ENCODE assay signal across 17 cellular contexts in genomic region chr4:150176559-150176958, GRCh38.
A peak's percentile ranks its signal among the peaks of the same experiment; 100 is the strongest.
DNase-seq lines count a peak whose midpoint lies in the region; ATAC-seq, FAIRE-seq and TF ChIP-seq lines count a peak whose summit lies in the region.
"Had no signal": no experiment of that assay in that cellular context is flagged by ENCODE, and none has a peak within 500 bp of the region (broad histone marks: within the 10 kb centered on the region; RNA-seq: fewer than 3 reads in every experiment).

No MANE protein-coding gene starts in this region.

- TF ChIP-seq CTCF in AG04450 (IDR thresholded peaks at IDR 0.05; ENCODE audit: low read depth, low read length) (no peak), IMR-90 (conservative IDR thresholded peaks at IDR 0.05; ENCODE audit: low read depth, low read length) (no peak), bronchial epithelial cell (IDR thresholded peaks at IDR 0.05; ENCODE audit: insufficient read depth, low read length, severe bottlenecking) (no peak), hepatocyte (IDR thresholded peaks at IDR 0.05; ENCODE audit: poor library complexity) (no peak), testis (IDR thresholded peaks at IDR 0.05) (no peak)

- H2BK20ac ChIP-seq in IMR-90 (ENCODE audit: low read depth, low read length), result no peak overlapping the region

- H2AK5ac ChIP-seq in IMR-90 (ENCODE audit: low read depth, low read length), result no peak overlapping the region

- H3K4me3 Mint-ChIP-seq in activated naive CD4-positive, alpha-beta T cell treated with anti-CD3 and anti-CD28 coated beads, Interleukin-2, amount 10 ng/mL, durations not matched to agents 7 days and 5 days, result no peak overlapping the region
- H3K4me3 Mint-ChIP-seq: activated T-cell treated with anti-CD3 and anti-CD28 coated beads, Interleukin-2, amount 50 U/mL, for 24 hours had no signal

- no peaks in the 10 kb centered on the region for H3K9me3 Mint-ChIP-seq in activated naive CD4-positive, alpha-beta T cell treated with anti-CD3 and anti-CD28 coated beads, Interleukin-2, amount 10 ng/mL, durations not matched to agents 7 days and 5 days
- H3K9me3 Mint-ChIP-seq: activated T-cell treated with anti-CD3 and anti-CD28 coated beads, Interleukin-2, amount 50 U/mL, for 24 hours had no signal

- no peak overlapping the region for H3K27ac Mint-ChIP-seq in activated naive CD4-positive, alpha-beta T cell treated with anti-CD3 and anti-CD28 coated beads, Interleukin-2, amount 10 ng/mL, durations not matched to agents 7 days and 5 days
- H3K27ac Mint-ChIP-seq: activated T-cell treated with anti-CD3 and anti-CD28 coated beads, Interleukin-2, amount 50 U/mL, for 24 hours had no signal

- H3K4me1 Mint-ChIP-seq in activated naive CD4-positive, alpha-beta T cell treated with anti-CD3 and anti-CD28 coated beads, Interleukin-2, amount 10 ng/mL, durations not matched to agents 7 days and 5 days, result no peaks in the 10 kb centered on the region

- H3K9ac ChIP-seq in IMR-90 (ENCODE audit: low read depth, low read length), result no peak overlapping the region
- H3K9ac ChIP-seq: parathyroid adenoma had no signal

- H3K4me2 ChIP-seq in IMR-90 (ENCODE audit: low read depth, low read length) (peak overlapping the region; percentile 20; the same call in 1 of the 2 replicates), hepatocyte (no peak overlapping the region)

- POLR2A ChIA-PET in AG04450 (lab: Yijun Ruan, JAX), result no interaction called here
- POLR2A ChIA-PET in IMR-90 (lab: Charles Lee; ENCODE audit: unreplicated experiment), result no interaction called here

- 0 out of 2 replicates have a peak overlapping the region, but pooled peaks have one; percentile 32 for H4K5ac ChIP-seq in IMR-90 (ENCODE audit: low read depth, low read length)

- H3K4me3 ChIP-seq in AG04450 (ENCODE audit: low read depth, low read length) (no peak overlapping the region), IMR-90 (ENCODE audit: insufficient read depth, low read depth, low read length) (no peak overlapping the region), bronchial epithelial cell (ENCODE audit: low read depth, low read length) (no peak overlapping the region), hepatocyte (no peak overlapping the region), testis (no peak overlapping the region)
- H3K4me3 ChIP-seq: gastrocnemius medialis, Peyer's patch, suprapubic skin had no signal

- H3K79me1 ChIP-seq in IMR-90 (ENCODE audit: low read depth in 1 of 2, low read length in 2 of 2), result peaks cover 37 to 44% of the 10 kb centered on the region in 2 experiments

- H3K4me1 ChIP-seq in IMR-90 (ENCODE audit: control insufficient read depth, insufficient read depth, low read length) (peaks cover 17% of the 10 kb centered on the region), hepatocyte (ENCODE audit: insufficient read depth) (peaks cover 8% of the 10 kb centered on the region), testis (no peaks in the 10 kb centered on the region)
- H3K4me1 ChIP-seq: parathyroid adenoma, Peyer's patch had no signal

- TF ChIP-seq RAD21 in IMR-90 (IDR thresholded peaks at IDR 0.05; ENCODE audit: low read length), result no peak

- no peaks in the 10 kb centered on the region for H3K9me2 ChIP-seq in hepatocyte (replicated peaks; ENCODE audit: insufficient read depth)

- ATAC-seq in IMR-90 (ENCODE audit: low read depth) (peak; percentile 73), GM18505 (IDR thresholded peaks at IDR 0.05; ENCODE audit: unreplicated experiment) (no peak)
- ATAC-seq: gastrocnemius medialis had no signal

- H4K8ac ChIP-seq in IMR-90 (ENCODE audit: low read depth in 2 of 2, low read length in 2 of 2), result no peak overlapping the region

- H2BK120ac ChIP-seq in IMR-90 (ENCODE audit: low read depth, low read length), result no peak overlapping the region

- no peak overlapping the region for H3K56ac ChIP-seq in IMR-90 (ENCODE audit: extremely low read depth, insufficient read depth, low read length)

- H3K36me3 ChIP-seq in IMR-90 (ENCODE audit: control insufficient read depth, insufficient read depth, low read length) (no peaks in the 10 kb centered on the region), bronchial epithelial cell (ENCODE audit: control insufficient read depth, insufficient read depth, low read length) (no peaks in the 10 kb centered on the region), hepatocyte (replicated peaks; ENCODE audit: insufficient read depth, low read depth) (no peaks in the 10 kb centered on the region), testis (ENCODE audit: low read depth, missing control alignments) (no peaks in the 10 kb centered on the region)
- H3K36me3 ChIP-seq: brain microvascular endothelial cell, gastrocnemius medialis, Peyer's patch, suprapubic skin, WERI-Rb-1 had no signal

- no peaks in the 10 kb centered on the region for H4K20me1 ChIP-seq in IMR-90 (ENCODE audit: insufficient read depth, low read length)
- no peaks in the 10 kb centered on the region for H4K20me1 ChIP-seq in hepatocyte (ENCODE audit: insufficient read depth, poor library complexity, severe bottlenecking)

- CTCF ChIA-PET in AG04450 (lab: Charles Lee), result interaction anchor here (0.8 to 1.7 kb wide), 2 partner anchors 41 to 66 kb away, joined by 4 to 5 read pairs; no protein-coding TSS in a partner anchor
- CTCF ChIA-PET in IMR-90 (lab: Yijun Ruan, JAX), result interaction anchor here (1.1 kb wide), 1 partner anchor 105 kb away, joined by 4 read pairs; no protein-coding TSS in a partner anchor
- CTCF ChIA-PET in activated naive CD4-positive, alpha-beta T cell treated with anti-CD3 and anti-CD28 coated beads, Interleukin-2, amount 10 ng/mL, durations not matched to agents 7 days and 5 days (lab: Charles Lee), result interaction anchor here (0.8 kb wide), 1 partner anchor 37 kb away, joined by 3 read pairs; no protein-coding TSS in a partner anchor

- peaks cover 4% of the 10 kb centered on the region for H3K27me3 Mint-ChIP-seq in activated naive CD4-positive, alpha-beta T cell treated with anti-CD3 and anti-CD28 coated beads, Interleukin-2, amount 10 ng/mL, durations not matched to agents 7 days and 5 days

- no peaks in the 10 kb centered on the region for H3K79me2 ChIP-seq in hepatocyte
- H3K79me2 ChIP-seq: parathyroid adenoma had no signal

- H3K27me3 ChIP-seq in AG04450 (ENCODE audit: control insufficient read depth, insufficient read depth, low read length), result no peaks in the 10 kb centered on the region
- no peaks in the 10 kb centered on the region for H3K27me3 ChIP-seq in IMR-90 (ENCODE audit: control insufficient read depth, insufficient read depth, low read length)
- no peaks in the 10 kb centered on the region for H3K27me3 ChIP-seq in bronchial epithelial cell (ENCODE audit: control insufficient read depth, insufficient read depth, low read length)
- no peaks in the 10 kb centered on the region for H3K27me3 ChIP-seq in hepatocyte
- H3K27me3 ChIP-seq in testis, result no peaks in the 10 kb centered on the region
- H3K27me3 ChIP-seq: brain microvascular endothelial cell, gastrocnemius medialis, Peyer's patch, suprapubic skin had no signal

- BruUV-seq in IMR-90 (replicated peaks; lab: Mats Ljungman, UMichigan), result no TSS peak

- no peak overlapping the region for H2BK15ac ChIP-seq in IMR-90 (ENCODE audit: low read depth, low read length)

- no peak overlapping the region for H2AFZ ChIP-seq in IMR-90 (replicated peaks; ENCODE audit: low read length, poor library complexity)
- H2AFZ ChIP-seq in hepatocyte, result no peak overlapping the region
- H2AFZ ChIP-seq: parathyroid adenoma had no signal

- H2BK5ac ChIP-seq in IMR-90 (ENCODE audit: low read depth, low read length, poor library complexity, severe bottlenecking), result peak overlapping the region; percentile 9

- H3K14ac ChIP-seq in IMR-90 (replicated peaks; ENCODE audit: low read depth, low read length), result 0 out of 2 replicates have a peak overlapping the region, but pooled peaks have one; percentile 24

- no peak overlapping the region for H2AK9ac ChIP-seq in IMR-90 (replicated peaks; ENCODE audit: low read depth, low read length, poor library complexity)

- H3K23ac ChIP-seq in IMR-90 (ENCODE audit: low read depth, low read length), result no peak overlapping the region

- H3K9me1 ChIP-seq in IMR-90 (ENCODE audit: insufficient read depth, low read length), result peaks cover 13% of the 10 kb centered on the region; the same call in 1 of the 2 replicates

- peak overlapping the region; percentile 64 for H3K18ac ChIP-seq in IMR-90 (ENCODE audit: low read depth, low read length)

- H3K4ac ChIP-seq in IMR-90 (ENCODE audit: low read depth, low read length), result peak overlapping the region; percentile 30; the same call in 1 of the 2 replicates

- no peak overlapping the region for H3K27ac ChIP-seq in AG04450 (ENCODE audit: low read depth, low read length)
- peak overlapping the region; percentile 9; the same call in 1 of the 2 replicates for H3K27ac ChIP-seq in IMR-90 (ENCODE audit: insufficient read depth, low read length)
- peak overlapping the region; percentile 17 for H3K27ac ChIP-seq in hepatocyte
- no peak overlapping the region for H3K27ac ChIP-seq in testis
- H3K27ac ChIP-seq: brain microvascular endothelial cell, gastrocnemius medialis, parathyroid adenoma, Peyer's patch, suprapubic skin, WERI-Rb-1 had no signal

- DNase-seq in AG04450 (ENCODE audit: low read depth, low spot score) (peak; percentile 10), IMR-90 (peak; percentile 55), bronchial epithelial cell (ENCODE audit: low read depth) (peak; percentile 78), hepatocyte (ENCODE audit: low spot score) (peak; percentile 18), UCSD-AML1 (lab: John Stamatoyannopoulos, UW; ENCODE audit: unreplicated experiment) (no peak), testis (no peak)
- no peak for DNase-seq in activated naive CD4-positive, alpha-beta T cell treated with anti-CD3 and anti-CD28 coated beads, Interleukin-2, amount 10 ng/mL, durations not matched to agents 7 days and 5 days
- DNase-seq: activated T-cell treated with anti-CD3 and anti-CD28 coated beads, Interleukin-2, amount 50 U/mL, for 24 hours; brain microvascular endothelial cell; gastrocnemius medialis; NCI-H2029 treated with DMSO at 0.1 percent for 48 hours; Peyer's patch; WERI-Rb-1 had no signal

- intact Hi-C loops in IMR-90 (cut with micrococcal nuclease), result no loop called here
- intact Hi-C loops in testis (cut with DNase I; ENCODE audit: low total_unique reads), result no loop called here

- in situ Hi-C loops in IMR-90 (cut with MboI; ENCODE audit: low sequenced_read_pairs), result no loop called here

- H3K36me3 Mint-ChIP-seq in activated naive CD4-positive, alpha-beta T cell treated with anti-CD3 and anti-CD28 coated beads, Interleukin-2, amount 10 ng/mL, durations not matched to agents 7 days and 5 days, result no peaks in the 10 kb centered on the region

- dilution Hi-C loops in IMR-90 (cut with HindIII; ENCODE audit: low sequenced_read_pairs, unreplicated experiment), result no loop called here

- no peak for TF ChIP-seq POLR2A in IMR-90 (IDR thresholded peaks at IDR 0.05; ENCODE audit: low read depth, low read length)
- no peak for TF ChIP-seq POLR2A in testis (IDR thresholded peaks at IDR 0.05)
- TF ChIP-seq POLR2A in GM18505 (IDR thresholded peaks at IDR 0.05; ENCODE audit: borderline replicate concordance, extremely low read depth, insufficient read depth, insufficient read length), result no peak

- H3K9me3 ChIP-seq in AG04450 (ENCODE audit: control insufficient read depth, insufficient read depth, low read length) (no peaks in the 10 kb centered on the region; the same call in 1 of the 2 replicates), IMR-90 (ENCODE audit: control insufficient read depth, insufficient read depth, low read length) (no peaks in the 10 kb centered on the region), hepatocyte (ENCODE audit: low read depth) (no peaks in the 10 kb centered on the region), testis (no peaks in the 10 kb centered on the region)
- H3K9me3 ChIP-seq: gastrocnemius medialis, Peyer's patch, suprapubic skin had no signal

- FAIRE-seq in bronchial epithelial cell (lab: Jason Lieb, UNC), result no peak
- FAIRE-seq: H1 had no signal

- H4K91ac ChIP-seq in IMR-90 (ENCODE audit: insufficient read depth, low read depth, low read length), result no peak overlapping the region

Comparison
In these comparisons a context has a peak if more than half of its experiments do, and no peak if none do; other contexts are left out.
1. DNase-seq: peak in AG04450 (single experiment), IMR-90 (single experiment), bronchial epithelial cell (single experiment) and hepatocyte (single experiment); none in UCSD-AML1 (single experiment), activated naive CD4-positive, alpha-beta T cell treated with anti-CD3 and anti-CD28 coated beads, Interleukin-2, amount 10 ng/mL, durations not matched to agents 7 days and 5 days (single experiment) and testis (single experiment).
2. H3K27ac ChIP-seq: peak in IMR-90 (single experiment) and hepatocyte (single experiment); none in AG04450 (single experiment) and testis (0 of 2).